ENCODE assay signal across 23 cellular contexts in genomic region chr7:99046722-99047121, GRCh38.
A peak's percentile ranks its signal among the peaks of the same experiment; 100 is the strongest.
DNase-seq lines count a peak whose midpoint lies in the region; ATAC-seq and TF ChIP-seq lines count a peak whose summit lies in the region.
"Had no signal": no experiment of that assay in that cellular context is flagged by ENCODE, and none has a peak within 500 bp of the region (broad histone marks: within the 10 kb centered on the region; RNA-seq: fewer than 3 reads in every experiment).

No MANE protein-coding gene starts in this region.

- no peak for ATAC-seq in activated naive CD4-positive, alpha-beta T cell treated with anti-CD3 and anti-CD28 coated beads, Interleukin-2, amount 50 U/mL, for 72 hours
- peak; percentile 16 for ATAC-seq in upper lobe of right lung
- no peak for ATAC-seq in GM19467 (IDR thresholded peaks at IDR 0.05; ENCODE audit: unreplicated experiment)
- ATAC-seq: Right ventricle myocardium inferior had no signal

- H3K4me1 ChIP-seq in mesodermal cell (ENCODE audit: control insufficient read depth, insufficient read depth, low read length, poor library complexity, severe bottlenecking) (peaks cover 45% of the 10 kb centered on the region), upper lobe of right lung (no peaks in the 10 kb centered on the region)
- H3K4me1 ChIP-seq: BE2C had no signal

- H3K36me3 ChIP-seq in mesodermal cell (ENCODE audit: control insufficient read depth, insufficient read depth, low read length) (peaks cover 81% of the 10 kb centered on the region), upper lobe of right lung (peaks cover 99% of the 10 kb centered on the region)

- H3K4me3 Mint-ChIP-seq in chondrocyte (ENCODE audit: unreplicated experiment), result no peak overlapping the region
- H3K4me3 Mint-ChIP-seq: CD4-positive, alpha-beta T cell had no signal

- peaks cover 0 to 15% of the 10 kb centered on the region in 2 donors for H3K36me3 Mint-ChIP-seq in activated naive CD4-positive, alpha-beta T cell treated with anti-CD3 and anti-CD28 coated beads, Interleukin-2, amount 50 U/mL, for 72 hours
- H3K36me3 Mint-ChIP-seq in chondrocyte (ENCODE audit: low read depth), result peaks cover 47% of the 10 kb centered on the region

- H3K9me3 Mint-ChIP-seq in activated naive CD4-positive, alpha-beta T cell treated with anti-CD3 and anti-CD28 coated beads, Interleukin-2, amount 50 U/mL, for 72 hours, result no peaks in the 10 kb centered on the region
- no peaks in the 10 kb centered on the region for H3K9me3 Mint-ChIP-seq in chondrocyte (ENCODE audit: low read depth)
- H3K9me3 Mint-ChIP-seq: CD4-positive, alpha-beta T cell had no signal

- no peaks in the 10 kb centered on the region for H3K27me3 ChIP-seq in upper lobe of right lung
- H3K27me3 ChIP-seq: BE2C, MG63, Peyer's patch had no signal

- DNase-seq in activated naive CD4-positive, alpha-beta T cell treated with anti-CD3 and anti-CD28 coated beads, Interleukin-2, amount 50 U/mL, for 72 hours (ENCODE audit: low spot score in 2 of 2), result no peak
- no peak for DNase-seq in activated naive CD4-positive, alpha-beta T cell treated with anti-CD3 and anti-CD28 coated beads, Interleukin-2, amount 50 U/mL, for 16 hours
- DNase-seq in chondrocyte (ENCODE audit: low spot score) (no peak), upper lobe of right lung (no peak), NCI-H1436 (lab: John Stamatoyannopoulos, UW) (no peak), coronary artery (ENCODE audit: low spot score) (no peak)
- DNase-seq: 8988T; BE2C; CD4-positive, alpha-beta T cell; DMS153; GF-D8; HCEC 1CT; Kasumi-1; MG63; NCI-H1092; NCI-H146; NCI-H2081; NCI-H2171 treated with DMSO at 0.1 percent for 48 hours; NCI-H446 had no signal

- peaks cover 31% of the 10 kb centered on the region for H3K4me1 Mint-ChIP-seq in chondrocyte (ENCODE audit: low read depth)

- H3K4me3 ChIP-seq in mesodermal cell (ENCODE audit: extremely low read depth, insufficient read depth, low read length, poor library complexity, severe bottlenecking) (no peak overlapping the region), upper lobe of right lung (no peak overlapping the region), coronary artery (no peak overlapping the region)
- H3K4me3 ChIP-seq: MG63, Peyer's patch had no signal

- intact Hi-C loops in upper lobe of right lung (cut with DNase I), result no loop called here

- H3K9me3 ChIP-seq in mesodermal cell (ENCODE audit: control insufficient read depth, low read length) (no peaks in the 10 kb centered on the region), upper lobe of right lung (no peaks in the 10 kb centered on the region)
- H3K9me3 ChIP-seq: BE2C, MG63, Peyer's patch had no signal

- TF ChIP-seq CTCF in chondrocyte (IDR thresholded peaks at IDR 0.05) (no peak), upper lobe of right lung (IDR thresholded peaks at IDR 0.05) (no peak), coronary artery (IDR thresholded peaks at IDR 0.05) (no peak)

- H3K27me3 Mint-ChIP-seq in chondrocyte (ENCODE audit: low read depth), result no peaks in the 10 kb centered on the region
- H3K27me3 Mint-ChIP-seq: CD4-positive, alpha-beta T cell had no signal

- 84 to 88% methylated on average over 6 to 7 of the region's 8 CpGs for WGBS in mesodermal cell (ENCODE audit: insufficient coverage in 2 of 2), 2 experiments

- H3K27ac Mint-ChIP-seq in activated naive CD4-positive, alpha-beta T cell treated with anti-CD3 and anti-CD28 coated beads, Interleukin-2, amount 50 U/mL, for 72 hours, result peak overlapping the region; percentile 57 to 73
- H3K27ac Mint-ChIP-seq in chondrocyte (ENCODE audit: unreplicated experiment), result peak overlapping the region; percentile 51
- H3K27ac Mint-ChIP-seq: CD4-positive, alpha-beta T cell had no signal

- peak overlapping the region; percentile 49 for H3K27ac ChIP-seq in mesodermal cell (ENCODE audit: low read depth, low read length, severe bottlenecking)
- H3K27ac ChIP-seq in upper lobe of right lung, result no peak overlapping the region
- H3K27ac ChIP-seq in coronary artery, result no peak overlapping the region
- H3K27ac ChIP-seq: Peyer's patch had no signal
